In genomic region chr20:31502884-31503673, GRCh38 we compare ENCODE assay signal across 8 cellular contexts. TPM values are rescaled to one million over a fixed set of nuclear protein-coding genes. Genes with fewer than 3 reads are reported as not detected.
DNase-seq lines count a peak whose midpoint lies in the region; ATAC-seq, FAIRE-seq and TF ChIP-seq lines count a peak whose summit lies in the region.
"Not testable (repeated sequence)": the region's sequence is repeated elsewhere in the genome, so short reads cannot be mapped to it uniquely, and the experiment has no call there.

No MANE protein-coding gene starts in this region.

- FAIRE-seq in G401.6 (lab: Jason Lieb, UNC): peak; percentile 28

- not testable (repeated sequence) for H3K4me1 ChIP-seq in neutrophil (ENCODE audit: control insufficient read depth in 1 of 2, insufficient read depth in 1 of 2, low read depth in 1 of 2, low read length in 1 of 2)

- not testable (repeated sequence) for H3K27ac ChIP-seq in neutrophil; substantia nigra (ENCODE audit: low read depth, low read length, poor library complexity, severe bottlenecking)

- not testable (repeated sequence) for H3K27ac Mint-ChIP-seq in activated T-helper 17 cell treated with anti-CD3 and anti-CD28 coated beads, Interleukin-2, amount 50 U/mL, for 72 hours

- peaks cover 44% of the 10 kb centered on the region for H3K27me3 ChIP-seq in neutrophil

- not testable (repeated sequence) for H3K27me3 Mint-ChIP-seq in activated T-helper 17 cell treated with anti-CD3 and anti-CD28 coated beads, Interleukin-2, amount 50 U/mL, for 72 hours

- H3K4me3 Mint-ChIP-seq in activated T-helper 17 cell treated with anti-CD3 and anti-CD28 coated beads, Interleukin-2, amount 50 U/mL, for 72 hours: not testable (repeated sequence)

- ATAC-seq in activated T-helper 17 cell treated with anti-CD3 and anti-CD28 coated beads, Interleukin-2, amount 50 U/mL, for 72 hours (replicated peaks): peak; percentile 97

- H3K4me1 Mint-ChIP-seq in activated T-helper 17 cell treated with anti-CD3 and anti-CD28 coated beads, Interleukin-2, amount 50 U/mL, for 72 hours: not testable (repeated sequence)

- not testable (repeated sequence) for H3K36me3 Mint-ChIP-seq in activated T-helper 17 cell treated with anti-CD3 and anti-CD28 coated beads, Interleukin-2, amount 50 U/mL, for 72 hours (ENCODE audit: low read depth)

- H3K9me3 ChIP-seq in neutrophil: not testable (repeated sequence)

- H3K4me3 ChIP-seq in LNCaP clone FGC (ENCODE audit: low read depth, low read length); fibroblast of villous mesenchyme (ENCODE audit: low read depth, low read length); neutrophil (ENCODE audit: low read depth in 1 of 2, low read length in 1 of 2): not testable (repeated sequence)

- TF ChIP-seq CTCF in LNCaP clone FGC (IDR thresholded peaks at IDR 0.05; ENCODE audit: control insufficient read depth, extremely low read depth, insufficient read depth): peak; percentile 99
- peak; percentile 90 for TF ChIP-seq CTCF in fibroblast of villous mesenchyme (IDR thresholded peaks at IDR 0.05; ENCODE audit: insufficient read depth, low read depth, low read length)
- peak; percentile 93 for TF ChIP-seq CTCF in neutrophil (IDR thresholded peaks at IDR 0.05)

- H3K9me3 Mint-ChIP-seq in activated T-helper 17 cell treated with anti-CD3 and anti-CD28 coated beads, Interleukin-2, amount 50 U/mL, for 72 hours: not testable (repeated sequence)

- H3K36me3 ChIP-seq in neutrophil: not testable (repeated sequence)

- DNase-seq in H4 (ENCODE audit: low spot score): peak; percentile 76
- DNase-seq in LNCaP clone FGC (ENCODE audit: low read depth): peak; percentile 49
- peak; percentile 85 to 88 for DNase-seq in SHP77 (lab: John Stamatoyannopoulos, UW)
- peak; percentile 70 for DNase-seq in fibroblast of villous mesenchyme (ENCODE audit: low read depth)
- DNase-seq in substantia nigra (lab: John Stamatoyannopoulos, UW): peak in 46 of 49 donors; percentile 5 to 84 (median 60)

RNA-seq across cellular contexts. Expression of gene HM13, which starts 11.2 kb away (rescaled TPM):
- total RNA-seq in H4 (2014; rRNA removed; shearing (Covaris generic)): 72.4 and 109 TPM in 2 replicates
- total RNA-seq in activated T-helper 17 cell treated with anti-CD3 and anti-CD28 coated beads, Interleukin-2, amount 50 U/mL, for 72 hours: 100 to 1,000 TPM; 129 to 164 TPM
- 70.5 and 91.1 TPM in 2 replicates for total RNA-seq in fibroblast of villous mesenchyme

RNA-seq across cellular contexts. Expression of gene REM1, which starts 28.0 kb away (rescaled TPM):
- total RNA-seq in H4 (2014; rRNA removed; shearing (Covaris generic)): not detected in 2 replicates
- not detected for total RNA-seq in activated T-helper 17 cell treated with anti-CD3 and anti-CD28 coated beads, Interleukin-2, amount 50 U/mL, for 72 hours
- total RNA-seq in fibroblast of villous mesenchyme: not detected in 2 replicates

RNA-seq across cellular contexts. Expression of gene DEFB124, which starts 28.2 kb away (rescaled TPM):
- total RNA-seq in H4 (2014; rRNA removed; shearing (Covaris generic)): not detected in 2 replicates
- total RNA-seq in activated T-helper 17 cell treated with anti-CD3 and anti-CD28 coated beads, Interleukin-2, amount 50 U/mL, for 72 hours: not detected
- not detected in 2 replicates for total RNA-seq in fibroblast of villous mesenchyme
